ENCODE assay signal across 34 cellular contexts in genomic region chr4:12644261-12644660, GRCh38.
"Had no signal": no experiment of that assay in that cellular context is flagged by ENCODE, and none has a peak within 500 bp of the region (broad histone marks: within the 10 kb centered on the region; RNA-seq: fewer than 3 reads in every experiment).

No MANE protein-coding gene starts in this region.

- H3K9me3 Mint-ChIP-seq: activated B cell treated with CpG ODN at 0.5 μM for 24 hours; activated CD4-positive, alpha-beta memory T cell treated with anti-CD3 and anti-CD28 coated beads for 36 hours; activated CD4-positive, alpha-beta T cell treated with anti-CD3 and anti-CD28 coated beads, Interleukin-2, amount 10 ng/mL, durations not matched to agents 24 days and 14 days; activated CD8-positive, alpha-beta T cell treated with anti-CD3 and anti-CD28 coated beads for 36 hours; activated naive CD4-positive, alpha-beta T cell treated with anti-CD3 and anti-CD28 coated beads, Interleukin-2, amount 10 ng/mL, durations not matched to agents 7 days and 5 days; activated naive CD4-positive, alpha-beta T cell treated with anti-CD3 and anti-CD28 coated beads, Interleukin-2, amount 50 U/mL, for 24 hours; activated naive CD8-positive, alpha-beta T cell treated with anti-CD3 and anti-CD28 coated beads, Interleukin-2, amount 10 ng/mL, durations not matched to agents 7 days and 5 days; activated naive CD8-positive, alpha-beta T cell treated with anti-CD3 and anti-CD28 coated beads, Interleukin-2, amount 50 U/mL, for 24 hours; activated T-cell treated with anti-CD3 and anti-CD28 coated beads, Interleukin-2, amount 50 U/mL, for 24 hours; activated T-helper 2 cell treated with anti-CD3 and anti-CD28 coated beads, Interferon-gamma antibody, Interleukin-2, Interleukin-4, amounts not matched to agents 10 μg/mL and 5 μg/mL and 100 μg/mL, durations not matched to agents 14 hours and 24 hours and 36 hours; T-helper 1 cell treated with Interleukin-12 subunit alpha and Interleukin-12 subunit beta and Interleukin-4 antibody, amounts not matched to agents 30 μg/mL and 1 μg/mL, for 36 hours; T-helper 2 cell treated with Interferon-gamma antibody and Interleukin-4, amounts not matched to agents 5 μg/mL and 100 μg/mL, for 36 hours had no signal

- H3K9me3 ChIP-seq: ascending aorta had no signal

- H3K4me3 Mint-ChIP-seq: activated B cell treated with CpG ODN at 0.5 μM for 24 hours; activated CD4-positive, alpha-beta memory T cell treated with anti-CD3 and anti-CD28 coated beads for 36 hours; activated CD4-positive, alpha-beta T cell treated with anti-CD3 and anti-CD28 coated beads, Interleukin-2, amount 10 ng/mL, durations not matched to agents 24 days and 14 days; activated CD8-positive, alpha-beta T cell treated with anti-CD3 and anti-CD28 coated beads for 36 hours; activated naive CD4-positive, alpha-beta T cell treated with anti-CD3 and anti-CD28 coated beads, Interleukin-2, amount 10 ng/mL, durations not matched to agents 7 days and 5 days; activated naive CD4-positive, alpha-beta T cell treated with anti-CD3 and anti-CD28 coated beads, Interleukin-2, amount 50 U/mL, for 24 hours; activated naive CD8-positive, alpha-beta T cell; activated naive CD8-positive, alpha-beta T cell treated with anti-CD3 and anti-CD28 coated beads, Interleukin-2, amount 10 ng/mL, durations not matched to agents 7 days and 5 days; activated naive CD8-positive, alpha-beta T cell treated with anti-CD3 and anti-CD28 coated beads, Interleukin-2, amount 50 U/mL, for 24 hours; activated T-cell treated with anti-CD3 and anti-CD28 coated beads, Interleukin-2, amount 50 U/mL, for 24 hours; brain; central memory CD8-positive, alpha-beta T cell; T-helper 1 cell treated with Interleukin-12 subunit alpha and Interleukin-12 subunit beta and Interleukin-4 antibody, amounts not matched to agents 30 μg/mL and 1 μg/mL, for 36 hours; T-helper 2 cell treated with Interferon-gamma antibody and Interleukin-4, amounts not matched to agents 5 μg/mL and 100 μg/mL, for 36 hours had no signal

- H3K36me3 Mint-ChIP-seq: activated CD4-positive, alpha-beta memory T cell treated with anti-CD3 and anti-CD28 coated beads for 36 hours; activated naive CD4-positive, alpha-beta T cell treated with anti-CD3 and anti-CD28 coated beads, Interleukin-2, amount 10 ng/mL, durations not matched to agents 7 days and 5 days; activated naive CD4-positive, alpha-beta T cell treated with anti-CD3 and anti-CD28 coated beads, Interleukin-2, amount 50 U/mL, for 24 hours; activated naive CD8-positive, alpha-beta T cell; activated naive CD8-positive, alpha-beta T cell treated with anti-CD3 and anti-CD28 coated beads, Interleukin-2, amount 10 ng/mL, durations not matched to agents 7 days and 5 days; brain had no signal

- H3K36me3 ChIP-seq: ascending aorta, cardiac muscle cell had no signal

- ATAC-seq: activated CD8-positive, alpha-beta T cell treated with anti-CD3 and anti-CD28 coated beads for 36 hours; activated naive CD8-positive, alpha-beta T cell treated with anti-CD3 and anti-CD28 coated beads, Interleukin-2, amount 50 U/mL, for 24 hours had no signal

- H3K27ac ChIP-seq: ascending aorta, cardiac muscle cell, VCaP had no signal

- H3K27ac Mint-ChIP-seq: activated B cell treated with CpG ODN at 0.5 μM for 24 hours; activated CD4-positive, alpha-beta memory T cell treated with anti-CD3 and anti-CD28 coated beads for 36 hours; activated CD4-positive, alpha-beta T cell treated with anti-CD3 and anti-CD28 coated beads, Interleukin-2, amount 10 ng/mL, durations not matched to agents 24 days and 14 days; activated CD8-positive, alpha-beta T cell treated with anti-CD3 and anti-CD28 coated beads for 36 hours; activated naive CD4-positive, alpha-beta T cell treated with anti-CD3 and anti-CD28 coated beads, Interleukin-2, amount 10 ng/mL, durations not matched to agents 7 days and 5 days; activated naive CD4-positive, alpha-beta T cell treated with anti-CD3 and anti-CD28 coated beads, Interleukin-2, amount 50 U/mL, for 24 hours; activated naive CD8-positive, alpha-beta T cell; activated naive CD8-positive, alpha-beta T cell treated with anti-CD3 and anti-CD28 coated beads, Interleukin-2, amount 10 ng/mL, durations not matched to agents 7 days and 5 days; activated naive CD8-positive, alpha-beta T cell treated with anti-CD3 and anti-CD28 coated beads, Interleukin-2, amount 50 U/mL, for 24 hours; activated T-cell treated with anti-CD3 and anti-CD28 coated beads, Interleukin-2, amount 50 U/mL, for 24 hours; activated T-helper 2 cell treated with anti-CD3 and anti-CD28 coated beads, Interferon-gamma antibody, Interleukin-2, Interleukin-4, amounts not matched to agents 10 μg/mL and 5 μg/mL and 100 μg/mL, durations not matched to agents 14 hours and 24 hours and 36 hours; brain; T-helper 1 cell treated with Interleukin-12 subunit alpha and Interleukin-12 subunit beta and Interleukin-4 antibody, amounts not matched to agents 30 μg/mL and 1 μg/mL, for 36 hours; T-helper 2 cell treated with Interferon-gamma antibody and Interleukin-4, amounts not matched to agents 5 μg/mL and 100 μg/mL, for 36 hours had no signal

- H3K4me1 ChIP-seq: ascending aorta had no signal

- DNase-seq: activated B cell treated with CpG ODN at 0.5 μM for 24 hours; activated CD4-positive, alpha-beta memory T cell treated with anti-CD3 and anti-CD28 coated beads for 36 hours; activated CD4-positive, alpha-beta T cell treated with anti-CD3 and anti-CD28 coated beads for 4 hours; activated CD4-positive, alpha-beta T cell treated with anti-CD3 and anti-CD28 coated beads, Interleukin-2, amount 10 ng/mL, durations not matched to agents 24 days and 14 days; activated CD4-positive, alpha-beta T cell treated with anti-CD3 and anti-CD28 coated beads, Interleukin-2, amount 50 U/mL, for 1 hour; activated CD4-positive, alpha-beta T cell treated with anti-CD3 and anti-CD28 coated beads, Interleukin-2, amount 50 U/mL, for 4 hours; activated CD4-positive, CD25-positive, alpha-beta regulatory T cell treated with anti-CD3 and anti-CD28 coated beads, Interleukin-2, amount 50 U/mL, for 72 hours; activated CD8-positive, alpha-beta T cell treated with anti-CD3 and anti-CD28 coated beads for 36 hours; activated effector memory CD4-positive, alpha-beta T cell treated with Interleukin-2 at 50 U/mL for 16 hours; activated gamma-delta T cell; activated naive CD4-positive, alpha-beta T cell treated with anti-CD3 and anti-CD28 coated beads, Interleukin-2, amount 10 ng/mL, durations not matched to agents 7 days and 5 days; activated naive CD4-positive, alpha-beta T cell treated with Interleukin-2 at 50 U/mL for 16 hours; activated naive CD8-positive, alpha-beta T cell treated with anti-CD3 and anti-CD28 coated beads, Interleukin-2, amount 10 ng/mL, durations not matched to agents 7 days and 5 days; activated naive CD8-positive, alpha-beta T cell treated with anti-CD3 and anti-CD28 coated beads, Interleukin-2, amount 50 U/mL, for 24 hours; activated T-cell treated with anti-CD3 and anti-CD28 coated beads for 4 hours; activated T-cell treated with anti-CD3 and anti-CD28 coated beads, Interleukin-2, amount 50 U/mL, for 24 hours; activated T-cell treated with anti-CD3 and anti-CD28 coated beads, Interleukin-2, amount 50 U/mL, for 48 hours; amygdala; anterior cingulate cortex; caudate nucleus; cerebellar nuclear complex; T-helper 1 cell; T-helper 2 cell; T-helper 9 cell had no signal

- H3K27me3 Mint-ChIP-seq: activated B cell treated with CpG ODN at 0.5 μM for 24 hours; activated CD4-positive, alpha-beta T cell treated with anti-CD3 and anti-CD28 coated beads, Interleukin-2, amount 10 ng/mL, durations not matched to agents 24 days and 14 days; activated naive CD4-positive, alpha-beta T cell treated with anti-CD3 and anti-CD28 coated beads, Interleukin-2, amount 10 ng/mL, durations not matched to agents 7 days and 5 days; activated naive CD8-positive, alpha-beta T cell treated with anti-CD3 and anti-CD28 coated beads, Interleukin-2, amount 10 ng/mL, durations not matched to agents 7 days and 5 days; brain; central memory CD8-positive, alpha-beta T cell had no signal

- H3K4me1 Mint-ChIP-seq: activated B cell treated with CpG ODN at 0.5 μM for 24 hours; activated CD4-positive, alpha-beta T cell treated with anti-CD3 and anti-CD28 coated beads, Interleukin-2, amount 10 ng/mL, durations not matched to agents 24 days and 14 days; activated naive CD4-positive, alpha-beta T cell treated with anti-CD3 and anti-CD28 coated beads, Interleukin-2, amount 10 ng/mL, durations not matched to agents 7 days and 5 days; activated naive CD4-positive, alpha-beta T cell treated with anti-CD3 and anti-CD28 coated beads, Interleukin-2, amount 50 U/mL, for 24 hours; activated naive CD8-positive, alpha-beta T cell treated with anti-CD3 and anti-CD28 coated beads, Interleukin-2, amount 10 ng/mL, durations not matched to agents 7 days and 5 days; activated naive CD8-positive, alpha-beta T cell treated with anti-CD3 and anti-CD28 coated beads, Interleukin-2, amount 50 U/mL, for 24 hours; central memory CD8-positive, alpha-beta T cell had no signal

- H3K4me3 ChIP-seq: ascending aorta, cardiac muscle cell had no signal

- H3K27me3 ChIP-seq: ascending aorta, cardiac muscle cell had no signal
